ENCODE assay signal across 17 cellular contexts in genomic region chr10:73131295-73131694, GRCh38. TPM values are rescaled to one million over a fixed set of nuclear protein-coding genes. Genes with fewer than 3 reads are reported as not detected.
DNase-seq lines count a peak whose midpoint lies in the region; ATAC-seq, FAIRE-seq and TF ChIP-seq lines count a peak whose summit lies in the region.
"Had no signal": no experiment of that assay in that cellular context is flagged by ENCODE, and none has a peak within 500 bp of the region (broad histone marks: within the 10 kb centered on the region; RNA-seq: fewer than 3 reads in every experiment).

No MANE protein-coding gene starts in this region.

- POLR2A ChIA-PET in HEK293 (lab: Yijun Ruan, JAX) = no interaction called here

- H3K27ac Mint-ChIP-seq in glutamatergic neuron (ENCODE audit: unreplicated experiment) = no peak overlapping the region
- no peak overlapping the region for H3K27ac Mint-ChIP-seq in activated naive CD8-positive, alpha-beta T cell treated with anti-CD3 and anti-CD28 coated beads for 36 hours
- H3K27ac Mint-ChIP-seq: activated CD4-positive, alpha-beta memory T cell treated with anti-CD3 and anti-CD28 coated beads for 36 hours had no signal

- no peaks in the 10 kb centered on the region for H3K9me3 Mint-ChIP-seq in glutamatergic neuron (ENCODE audit: unreplicated experiment)
- H3K9me3 Mint-ChIP-seq in activated naive CD8-positive, alpha-beta T cell treated with anti-CD3 and anti-CD28 coated beads for 36 hours = no peaks in the 10 kb centered on the region
- H3K9me3 Mint-ChIP-seq: activated CD4-positive, alpha-beta memory T cell treated with anti-CD3 and anti-CD28 coated beads for 36 hours; activated naive CD8-positive, alpha-beta T cell treated with anti-CD3 and anti-CD28 coated beads, Interleukin-2, amount 50 U/mL, for 24 hours had no signal

- H3K36me3 Mint-ChIP-seq in glutamatergic neuron (ENCODE audit: unreplicated experiment) = no peaks in the 10 kb centered on the region
- peaks cover 17% of the 10 kb centered on the region for H3K36me3 Mint-ChIP-seq in activated naive CD8-positive, alpha-beta T cell treated with anti-CD3 and anti-CD28 coated beads for 36 hours

- TF ChIP-seq CTCF in HEK293 (tag by site-specific recombination; IDR thresholded peaks at IDR 0.05) (no peak), bronchial epithelial cell (IDR thresholded peaks at IDR 0.05; ENCODE audit: insufficient read depth, low read length, severe bottlenecking) (no peak), glutamatergic neuron (IDR thresholded peaks at IDR 0.05; ENCODE audit: partially characterized antibody, unreplicated experiment) (no peak)

- H3K27me3 ChIP-seq in bronchial epithelial cell (ENCODE audit: control insufficient read depth, insufficient read depth, low read length) = no peaks in the 10 kb centered on the region
- H3K27me3 ChIP-seq: SJSA1, transverse colon had no signal

- no peak overlapping the region for H3K27ac ChIP-seq in HEK293 (ENCODE audit: extremely low read depth, low read depth, low read length)
- H3K27ac ChIP-seq: SJSA1, transverse colon had no signal

- H3K27me3 Mint-ChIP-seq in glutamatergic neuron (ENCODE audit: unreplicated experiment) = no peaks in the 10 kb centered on the region
- no peaks in the 10 kb centered on the region for H3K27me3 Mint-ChIP-seq in activated naive CD8-positive, alpha-beta T cell treated with anti-CD3 and anti-CD28 coated beads for 36 hours
- H3K27me3 Mint-ChIP-seq: activated CD4-positive, alpha-beta memory T cell treated with anti-CD3 and anti-CD28 coated beads for 36 hours; activated naive CD8-positive, alpha-beta T cell treated with anti-CD3 and anti-CD28 coated beads, Interleukin-2, amount 50 U/mL, for 24 hours had no signal

- FAIRE-seq in bronchial epithelial cell (lab: Jason Lieb, UNC) = no peak

- no peak overlapping the region for H3K4me3 Mint-ChIP-seq in glutamatergic neuron (ENCODE audit: unreplicated experiment)
- H3K4me3 Mint-ChIP-seq in activated naive CD8-positive, alpha-beta T cell treated with anti-CD3 and anti-CD28 coated beads for 36 hours = no peak overlapping the region
- H3K4me3 Mint-ChIP-seq: activated CD4-positive, alpha-beta memory T cell treated with anti-CD3 and anti-CD28 coated beads for 36 hours; activated naive CD8-positive, alpha-beta T cell treated with anti-CD3 and anti-CD28 coated beads, Interleukin-2, amount 50 U/mL, for 24 hours had no signal

- H3K4me3 ChIP-seq in HEK293 (ENCODE audit: low read depth, low read length) (no peak overlapping the region), bronchial epithelial cell (ENCODE audit: low read depth, low read length) (no peak overlapping the region)
- H3K4me3 ChIP-seq: SJSA1, transverse colon had no signal

- CTCF ChIA-PET in HEK293 (lab: Yijun Ruan, JAX) = no interaction called here

- peaks cover 2% of the 10 kb centered on the region for H3K4me1 Mint-ChIP-seq in glutamatergic neuron (ENCODE audit: low read depth, unreplicated experiment)
- H3K4me1 Mint-ChIP-seq in activated naive CD8-positive, alpha-beta T cell treated with anti-CD3 and anti-CD28 coated beads for 36 hours = no peaks in the 10 kb centered on the region
- H3K4me1 Mint-ChIP-seq: activated naive CD8-positive, alpha-beta T cell treated with anti-CD3 and anti-CD28 coated beads, Interleukin-2, amount 50 U/mL, for 24 hours had no signal

- DNase-seq in NCI-H69 (lab: John Stamatoyannopoulos, UW) (peak; percentile 94), bronchial epithelial cell (ENCODE audit: low read depth) (peak; percentile 83), pons (ENCODE audit: low spot score) (peak; percentile 10), glutamatergic neuron (no peak), DMS53 treated with DMSO at 0.1 percent for 48 hours (lab: John Stamatoyannopoulos, UW; ENCODE audit: unreplicated experiment) (no peak)
- DNase-seq in activated naive CD8-positive, alpha-beta T cell treated with anti-CD3 and anti-CD28 coated beads for 36 hours = no peak
- DNase-seq: activated CD4-positive, alpha-beta memory T cell treated with anti-CD3 and anti-CD28 coated beads for 36 hours; activated naive CD8-positive, alpha-beta T cell treated with anti-CD3 and anti-CD28 coated beads, Interleukin-2, amount 50 U/mL, for 24 hours; activated T-cell treated with anti-CD3 and anti-CD28 coated beads, Interleukin-2, amount 50 U/mL, for 48 hours; C1 segment of cervical spinal cord; DMS79; left ventricle myocardium superior; NCI-H1092 treated with DMSO at 0.1 percent for 48 hours; transverse colon had no signal

- H3K4me1 ChIP-seq in HEK293 (ENCODE audit: control insufficient read depth, insufficient read depth, low read length) = 0 out of 2 replicates have a peak, but pooled peaks cover 3% of the 10 kb centered on the region
- H3K4me1 ChIP-seq: SJSA1 had no signal

- ATAC-seq in GM21381 (IDR thresholded peaks at IDR 0.05; ENCODE audit: unreplicated experiment) = no peak
- ATAC-seq: activated naive CD8-positive, alpha-beta T cell treated with anti-CD3 and anti-CD28 coated beads, Interleukin-2, amount 50 U/mL, for 24 hours; left ventricle myocardium superior had no signal

- no peaks in the 10 kb centered on the region for H3K9me3 ChIP-seq in HEK293 (ENCODE audit: control insufficient read depth, insufficient read depth, low read depth, low read length)
- H3K9me3 ChIP-seq: transverse colon had no signal

- H3K36me3 ChIP-seq in HEK293 (ENCODE audit: control insufficient read depth in 2 of 2, insufficient read depth in 1 of 2, low read length in 2 of 2) = peaks cover 44 to 80% of the 10 kb centered on the region in 2 experiments
- peaks cover 7% of the 10 kb centered on the region for H3K36me3 ChIP-seq in bronchial epithelial cell (ENCODE audit: control insufficient read depth, insufficient read depth, low read length)

TF ChIP-seq in HEK293, 187 proteins besides CTCF, POLR2A, EP300 and RAD21 (continues in another document):
- TF ChIP-seq ZNF629 (tag by site-specific recombination; IDR thresholded peaks at IDR 0.05) = peak; percentile 51
- TF ChIP-seq ZNF37A (tag by site-specific recombination; IDR thresholded peaks at IDR 0.05) = no peak
- no peak for TF ChIP-seq YY2 (tag by site-specific recombination; IDR thresholded peaks at IDR 0.05)
- TF ChIP-seq ZNF610 (tag by site-specific recombination; IDR thresholded peaks at IDR 0.05; ENCODE audit: borderline replicate concordance) = no peak
- 0 out of 2 replicates have a peak, but pooled peaks have one; percentile 52 for TF ChIP-seq BCL11B (tag by site-specific recombination; IDR thresholded peaks at IDR 0.05; ENCODE audit: low read depth)
- TF ChIP-seq PRDM6 (tag by site-specific recombination; IDR thresholded peaks at IDR 0.05) = peak; percentile 83
- TF ChIP-seq ZSCAN30 (tag by site-specific recombination; IDR thresholded peaks at IDR 0.05) = no peak
- TF ChIP-seq ZNF521 (tag by site-specific recombination; IDR thresholded peaks at IDR 0.05) = no peak
- TF ChIP-seq ZNF544 (tag by site-specific recombination; IDR thresholded peaks at IDR 0.05) = no peak
- no peak for TF ChIP-seq BCL11A (tag by site-specific recombination; IDR thresholded peaks at IDR 0.05; ENCODE audit: low read depth)
- peak; percentile 54; the same call in 1 of the 2 replicates for TF ChIP-seq ZNF366 (tag by site-specific recombination; conservative IDR thresholded peaks at IDR 0.05)
- TF ChIP-seq ZNF473 (tag by site-specific recombination; IDR thresholded peaks at IDR 0.05) = no peak
- TF ChIP-seq ZNF169 (tag by site-specific recombination; IDR thresholded peaks at IDR 0.05) = no peak
- no peak for TF ChIP-seq ZNF112 (tag by site-specific recombination; IDR thresholded peaks at IDR 0.05)
- TF ChIP-seq ZNF677 (tag by site-specific recombination; IDR thresholded peaks at IDR 0.05) = no peak
- no peak for TF ChIP-seq ZFP3 (tag by site-specific recombination; IDR thresholded peaks at IDR 0.05; ENCODE audit: low read depth)
- no peak for TF ChIP-seq ZXDB (tag by site-specific recombination; IDR thresholded peaks at IDR 0.05)
- no peak for TF ChIP-seq ZFP69B (tag by site-specific recombination; IDR thresholded peaks at IDR 0.05)

RNA-seq across cellular contexts. Expression of gene NUDT13, which starts 21.0 kb away (rescaled TPM):
- total RNA-seq in bronchial epithelial cell (0.64 and 1.1 TPM in 2 replicates), glutamatergic neuron (ENCODE audit: unreplicated experiment) (3.3 TPM)
- total RNA-seq in activated naive CD8-positive, alpha-beta T cell treated with anti-CD3 and anti-CD28 coated beads for 36 hours = 1 to 10 TPM; 1.2 to 1.4 TPM

RNA-seq across cellular contexts. Expression of gene P4HA1, which starts 34.6 kb away (rescaled TPM):
- 138 and 173 TPM in 2 replicates for total RNA-seq in bronchial epithelial cell
- 3.5 TPM for total RNA-seq in glutamatergic neuron (ENCODE audit: unreplicated experiment)
- 10 to 100 TPM; 44.5 to 45.4 TPM for total RNA-seq in activated naive CD8-positive, alpha-beta T cell treated with anti-CD3 and anti-CD28 coated beads for 36 hours

RNA-seq across cellular contexts. Expression of gene ECD, which starts 36.5 kb away (rescaled TPM):
- total RNA-seq in bronchial epithelial cell = 16.8 and 17.6 TPM in 2 replicates
- 31.3 TPM for total RNA-seq in glutamatergic neuron (ENCODE audit: unreplicated experiment)
- total RNA-seq in activated naive CD8-positive, alpha-beta T cell treated with anti-CD3 and anti-CD28 coated beads for 36 hours = 10 to 100 TPM; 39.2 to 39.8 TPM

RNA-seq across cellular contexts. Expression of gene FAM149B1, which starts 36.6 kb away (rescaled TPM):
- total RNA-seq in bronchial epithelial cell (17.6 and 24.3 TPM in 2 replicates), glutamatergic neuron (ENCODE audit: unreplicated experiment) (31.3 TPM)
- 10 to 100 TPM; 11.1 to 12.6 TPM for total RNA-seq in activated naive CD8-positive, alpha-beta T cell treated with anti-CD3 and anti-CD28 coated beads for 36 hours

Comparison
In these comparisons a context has a peak if more than half of its experiments do, and no peak if none do; other contexts are left out.
1. DNase-seq: peak in NCI-H69 (single experiment), bronchial epithelial cell (single experiment) and pons (single experiment); none in glutamatergic neuron (single experiment), activated naive CD8-positive, alpha-beta T cell treated with anti-CD3 and anti-CD28 coated beads for 36 hours (single experiment) and DMS53 treated with DMSO at 0.1 percent for 48 hours (single experiment).
2. RNA of gene P4HA1, which starts 34.6 kb away (total RNA-seq): 138 to 173 TPM in bronchial epithelial cell and 44.5 to 45.4 TPM in activated naive CD8-positive, alpha-beta T cell treated with anti-CD3 and anti-CD28 coated beads for 36 hours; 3.5 TPM in glutamatergic neuron (single experiment); every median in the first group is over 10 times any median in the second.